10 cellular contexts compared by ENCODE assay signal in the genomic region with DNA sequence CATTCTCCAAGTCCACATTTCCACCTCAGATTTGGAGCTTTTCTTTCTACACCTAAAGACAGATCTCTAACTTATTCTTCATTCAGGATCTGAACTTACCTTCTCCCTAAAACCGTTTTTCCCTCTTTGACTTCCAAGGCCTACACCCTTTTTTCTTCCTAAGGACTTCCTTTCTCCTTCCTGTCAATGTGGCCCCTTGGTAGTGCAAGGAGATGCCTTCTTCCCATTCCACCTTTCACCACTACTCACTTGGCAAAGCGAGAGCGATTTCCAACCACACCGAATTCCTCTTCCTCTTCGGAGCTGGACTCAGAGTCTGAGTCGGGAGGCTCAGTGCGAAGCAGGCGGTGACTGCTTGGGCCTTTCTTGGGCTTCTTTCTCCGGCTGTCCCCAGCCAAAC. TPM values are rescaled to one million over a fixed set of nuclear protein-coding genes. Genes with fewer than 3 reads are reported as not detected.
DNase-seq lines count a peak whose midpoint lies in the region; ATAC-seq and TF ChIP-seq lines count a peak whose summit lies in the region.
"Had no signal": no experiment of that assay in that cellular context is flagged by ENCODE, and none has a peak within 500 bp of the region (broad histone marks: within the 10 kb centered on the region; RNA-seq: fewer than 3 reads in every experiment).

No MANE protein-coding gene starts in this region.

- no peaks in the 10 kb centered on the region for H3K27me3 Mint-ChIP-seq in stimulated activated naive CD8-positive, alpha-beta T cell treated with anti-CD3 and anti-CD28 coated beads, Interleukin-15, Interleukin-2, amounts not matched to agents 100 ng/mL and 50 ng/mL, for 24 hours

- H3K4me2 ChIP-seq in mesenchymal stem cell (ENCODE audit: low read length, poor library complexity, severe bottlenecking): peak overlapping the region; percentile 84

- in situ Hi-C loops in astrocyte of the cerebellum (cut with HindIII; ENCODE audit: low sequenced_read_pairs): no loop called here

- H3K23ac ChIP-seq in mesenchymal stem cell (ENCODE audit: low read length in 2 of 2): no peak overlapping the region

- no peak overlapping the region for H2BK15ac ChIP-seq in mesenchymal stem cell (ENCODE audit: low read depth, poor library complexity, severe bottlenecking)

- H2BK5ac ChIP-seq in mesenchymal stem cell (ENCODE audit: low read depth, low read length, poor library complexity, severe bottlenecking): no peak overlapping the region

- peak overlapping the region; percentile 96 for H3K9ac ChIP-seq in mesenchymal stem cell (ENCODE audit: low read length)

- no peaks in the 10 kb centered on the region for H3K9me3 ChIP-seq in mesenchymal stem cell (ENCODE audit: control insufficient read depth, low read length)

- no peak for DNase-seq in stimulated activated naive CD8-positive, alpha-beta T cell treated with anti-CD3 and anti-CD28 coated beads, Interleukin-15, Interleukin-2, amounts not matched to agents 100 U/mL and 50 U/mL, for 24 hours
- DNase-seq in astrocyte of the cerebellum (ENCODE audit: low read depth) (no peak), mesenchymal stem cell (peak; percentile 3), NCI-H345 (lab: John Stamatoyannopoulos, UW) (no peak), mucosa of gallbladder (ENCODE audit: low spot score) (no peak), NCI-H1092 treated with DMSO at 0.1 percent for 48 hours (lab: John Stamatoyannopoulos, UW) (no peak), H4 (ENCODE audit: low spot score) (no peak)
- DNase-seq: caudate nucleus, NCI-H187 had no signal

- peak overlapping the region; percentile 96 for H3K4me3 Mint-ChIP-seq in stimulated activated naive CD8-positive, alpha-beta T cell treated with anti-CD3 and anti-CD28 coated beads, Interleukin-15, Interleukin-2, amounts not matched to agents 100 ng/mL and 50 ng/mL, for 24 hours

- H2AK5ac ChIP-seq in mesenchymal stem cell (ENCODE audit: low read length, severe bottlenecking): no peak overlapping the region

- H3K18ac ChIP-seq in mesenchymal stem cell (ENCODE audit: low read depth in 1 of 2, low read length in 2 of 2): no peak overlapping the region

- TF ChIP-seq CTCF in astrocyte of the cerebellum (IDR thresholded peaks at IDR 0.05; ENCODE audit: low read depth, low read length, missing control alignments): no peak

- peaks cover 15 to 37% of the 10 kb centered on the region in 2 experiments for H3K36me3 ChIP-seq in mesenchymal stem cell (ENCODE audit: control insufficient read depth in 1 of 2, insufficient read depth in 2 of 2, low read depth in 1 of 2, low read length in 2 of 2)

- no peaks in the 10 kb centered on the region for H3K9me3 Mint-ChIP-seq in stimulated activated naive CD8-positive, alpha-beta T cell treated with anti-CD3 and anti-CD28 coated beads, Interleukin-15, Interleukin-2, amounts not matched to agents 100 ng/mL and 50 ng/mL, for 24 hours

- no peak overlapping the region for H3K4ac ChIP-seq in mesenchymal stem cell (ENCODE audit: low read depth in 1 of 2, low read length in 2 of 2)

- peaks cover 41% of the 10 kb centered on the region for H3K4me1 Mint-ChIP-seq in stimulated activated naive CD8-positive, alpha-beta T cell treated with anti-CD3 and anti-CD28 coated beads, Interleukin-15, Interleukin-2, amounts not matched to agents 100 ng/mL and 50 ng/mL, for 24 hours (ENCODE audit: low read depth)

- no peak overlapping the region for H2BK12ac ChIP-seq in mesenchymal stem cell (ENCODE audit: low read length in 2 of 2)

- H3K4me1 ChIP-seq in mesenchymal stem cell (ENCODE audit: control insufficient read depth, insufficient read depth, low read depth, low read length): peaks cover 7% of the 10 kb centered on the region

- H2BK120ac ChIP-seq in mesenchymal stem cell (ENCODE audit: low read depth, low read length): no peak overlapping the region

- H4K8ac ChIP-seq in mesenchymal stem cell (ENCODE audit: low read length): no peak overlapping the region

- no peak overlapping the region for H3K14ac ChIP-seq in mesenchymal stem cell (ENCODE audit: low read length in 2 of 2)

- no peak overlapping the region for H2AFZ ChIP-seq in mesenchymal stem cell (ENCODE audit: low read depth, low read length)

- ATAC-seq in stimulated activated naive CD8-positive, alpha-beta T cell treated with anti-CD3 and anti-CD28 coated beads, Interleukin-15, Interleukin-2, amounts not matched to agents 100 U/mL and 50 U/mL, for 24 hours: no peak

- H3K4me3 ChIP-seq in astrocyte of the cerebellum (ENCODE audit: low read depth, low read length) (peak overlapping the region; percentile 85), mesenchymal stem cell (ENCODE audit: insufficient read depth in 1 of 2, low read depth in 1 of 2, low read length in 2 of 2) (peak overlapping the region in 1 of 2 experiments; percentile 94)

- H3K27ac ChIP-seq in mesenchymal stem cell (ENCODE audit: low read length, poor library complexity, severe bottlenecking): no peak overlapping the region

- peaks cover 0 to 14% of the 10 kb centered on the region in 2 experiments for H3K27me3 ChIP-seq in mesenchymal stem cell (ENCODE audit: control insufficient read depth in 1 of 2, insufficient read depth in 1 of 2, low read length in 2 of 2)

- peaks cover 27% of the 10 kb centered on the region for H3K79me1 ChIP-seq in mesenchymal stem cell (replicated peaks; ENCODE audit: low read length, poor library complexity, severe bottlenecking)

- H4K91ac ChIP-seq in mesenchymal stem cell (ENCODE audit: low read length): no peak overlapping the region

- H3K27ac Mint-ChIP-seq in stimulated activated naive CD8-positive, alpha-beta T cell treated with anti-CD3 and anti-CD28 coated beads, Interleukin-15, Interleukin-2, amounts not matched to agents 100 ng/mL and 50 ng/mL, for 24 hours: peak overlapping the region; percentile 85

- 93% methylated on average over 9 of the region's 9 CpGs for WGBS in mesenchymal stem cell

- peaks cover 34% of the 10 kb centered on the region for H3K36me3 Mint-ChIP-seq in stimulated activated naive CD8-positive, alpha-beta T cell treated with anti-CD3 and anti-CD28 coated beads, Interleukin-15, Interleukin-2, amounts not matched to agents 100 ng/mL and 50 ng/mL, for 24 hours (ENCODE audit: low read depth)

RNA-seq across cellular contexts. Expression of a gene that starts 1.3 kb away (rescaled TPM):
- 61.1 TPM for polyA plus RNA-seq in mesenchymal stem cell (2013, experiment 1 of 2)
- 59.2 TPM for polyA plus RNA-seq in mesenchymal stem cell (2013, experiment 2 of 2)
- 128 TPM for total RNA-seq in mucosa of gallbladder
- 54.2 and 76.6 TPM in 2 replicates for total RNA-seq in H4 (2014; rRNA removed; shearing (Covaris generic))

RNA-seq across cellular contexts. Expression of a gene that starts 46.0 kb away (rescaled TPM):
- not detected for polyA plus RNA-seq in mesenchymal stem cell (2013, experiment 1 of 2)
- not detected for polyA plus RNA-seq in mesenchymal stem cell (2013, experiment 2 of 2)
- total RNA-seq in mucosa of gallbladder: 0.35 TPM
- total RNA-seq in H4 (2014; rRNA removed; shearing (Covaris generic)): not detected in 2 replicates

RNA-seq across cellular contexts. Expression of a gene that starts 49.5 kb away (rescaled TPM):
- 27.3 TPM for polyA plus RNA-seq in mesenchymal stem cell (2013, experiment 1 of 2)
- 27.5 TPM for polyA plus RNA-seq in mesenchymal stem cell (2013, experiment 2 of 2)
- 60.5 TPM for total RNA-seq in mucosa of gallbladder
- 73.0 and 82.3 TPM in 2 replicates for total RNA-seq in H4 (2014; rRNA removed; shearing (Covaris generic))
